10 cellular contexts compared by ENCODE assay signal in genomic region chr12:57550628-57551549, GRCh38. TPM values are rescaled to one million over a fixed set of nuclear protein-coding genes. Genes with fewer than 3 reads are reported as not detected.
DNase-seq lines count a peak whose midpoint lies in the region; ATAC-seq and TF ChIP-seq lines count a peak whose summit lies in the region.
"Had no signal": no experiment of that assay in that cellular context is flagged by ENCODE, and none has a peak within 500 bp of the region (broad histone marks: within the 10 kb centered on the region; RNA-seq: fewer than 3 reads in every experiment).

No MANE protein-coding gene starts in this region.

- H3K36me3 Mint-ChIP-seq in activated naive CD4-positive, alpha-beta T cell treated with anti-CD3 and anti-CD28 coated beads for 36 hours (ENCODE audit: low read depth): no peaks in the 10 kb centered on the region
- peaks cover 4% of the 10 kb centered on the region for H3K36me3 Mint-ChIP-seq in activated naive CD8-positive, alpha-beta T cell treated with anti-CD3 and anti-CD28 coated beads, Interleukin-2, amount 10 ng/mL, durations not matched to agents 7 days and 5 days

- H3K9me3 Mint-ChIP-seq in activated naive CD4-positive, alpha-beta T cell treated with anti-CD3 and anti-CD28 coated beads for 36 hours: no peaks in the 10 kb centered on the region
- H3K9me3 Mint-ChIP-seq in activated naive CD8-positive, alpha-beta T cell treated with anti-CD3 and anti-CD28 coated beads, Interleukin-2, amount 10 ng/mL, durations not matched to agents 7 days and 5 days: no peaks in the 10 kb centered on the region

- POLR2A ChIA-PET in activated naive CD8-positive, alpha-beta T cell treated with anti-CD3 and anti-CD28 coated beads, Interleukin-2, amount 10 ng/mL, durations not matched to agents 7 days and 5 days (lab: Charles Lee): no interaction called here

- H3K36me3 ChIP-seq in iPS-18a (ENCODE audit: control insufficient read depth, low read depth, low read length) (no peaks in the 10 kb centered on the region), thoracic aorta (no peaks in the 10 kb centered on the region), psoas muscle (ENCODE audit: insufficient read depth in 1 of 2, low read depth in 1 of 2) (peaks cover 0 to under 1% of the 10 kb centered on the region in 2 donors)
- H3K36me3 ChIP-seq: BLaER1 had no signal

- no peak for ATAC-seq in activated naive CD8-positive, alpha-beta T cell treated with anti-CD3 and anti-CD28 coated beads, Interleukin-2, amount 10 ng/mL, durations not matched to agents 7 days and 5 days (ENCODE audit: low read depth)
- ATAC-seq in thoracic aorta (ENCODE audit: insufficient number of reproducible peaks, low FRiP score, low read depth) (no peak), psoas muscle (no peak)

- intact Hi-C loops in activated naive CD4-positive, alpha-beta T cell treated with anti-CD3 and anti-CD28 coated beads for 36 hours (cut with micrococcal nuclease): no loop called here
- intact Hi-C loops in psoas muscle (cut with DNase I): no loop called here

- no peaks in the 10 kb centered on the region for H3K9me3 ChIP-seq in iPS-18a (ENCODE audit: control insufficient read depth, low read depth, low read length)
- H3K9me3 ChIP-seq in thoracic aorta: no peaks in the 10 kb centered on the region
- no peaks in the 10 kb centered on the region for H3K9me3 ChIP-seq in psoas muscle
- H3K9me3 ChIP-seq: BLaER1 had no signal

- H3K27me3 Mint-ChIP-seq in activated naive CD4-positive, alpha-beta T cell treated with anti-CD3 and anti-CD28 coated beads for 36 hours (ENCODE audit: low read depth): no peaks in the 10 kb centered on the region
- peaks cover 33% of the 10 kb centered on the region for H3K27me3 Mint-ChIP-seq in activated naive CD8-positive, alpha-beta T cell treated with anti-CD3 and anti-CD28 coated beads, Interleukin-2, amount 10 ng/mL, durations not matched to agents 7 days and 5 days

- peaks cover 35% of the 10 kb centered on the region for H3K4me1 ChIP-seq in iPS-18a (ENCODE audit: control insufficient read depth, low read depth, low read length)
- H3K4me1 ChIP-seq in thoracic aorta (ENCODE audit: control insufficient read depth in 1 of 2, low read depth in 2 of 2): peaks cover 3 to 24% of the 10 kb centered on the region in 2 donors
- peaks cover 8% of the 10 kb centered on the region for H3K4me1 ChIP-seq in psoas muscle

- WGBS in psoas muscle, 3 donors: 49 to 61% (median 58%) methylated on average over 7 to 8 of the region's 8 CpGs

- no peak overlapping the region for H3K27ac Mint-ChIP-seq in activated naive CD4-positive, alpha-beta T cell treated with anti-CD3 and anti-CD28 coated beads for 36 hours
- peak overlapping the region; percentile 7 for H3K27ac Mint-ChIP-seq in activated naive CD8-positive, alpha-beta T cell treated with anti-CD3 and anti-CD28 coated beads, Interleukin-2, amount 10 ng/mL, durations not matched to agents 7 days and 5 days

- H3K4me3 Mint-ChIP-seq in activated naive CD4-positive, alpha-beta T cell treated with anti-CD3 and anti-CD28 coated beads for 36 hours: peak overlapping the region; percentile 72
- H3K4me3 Mint-ChIP-seq in activated naive CD8-positive, alpha-beta T cell treated with anti-CD3 and anti-CD28 coated beads, Interleukin-2, amount 10 ng/mL, durations not matched to agents 7 days and 5 days: peak overlapping the region; percentile 79

- CTCF ChIA-PET in activated naive CD4-positive, alpha-beta T cell treated with anti-CD3 and anti-CD28 coated beads for 36 hours (lab: Charles Lee): no interaction called here

- H3K9ac ChIP-seq in iPS-18a (ENCODE audit: low read length): peak overlapping the region; percentile 31
- H3K9ac ChIP-seq: BLaER1 had no signal

- H3K4me1 Mint-ChIP-seq in activated naive CD4-positive, alpha-beta T cell treated with anti-CD3 and anti-CD28 coated beads for 36 hours (ENCODE audit: low read depth): peaks cover 28% of the 10 kb centered on the region
- peaks cover 25% of the 10 kb centered on the region for H3K4me1 Mint-ChIP-seq in activated naive CD8-positive, alpha-beta T cell treated with anti-CD3 and anti-CD28 coated beads, Interleukin-2, amount 10 ng/mL, durations not matched to agents 7 days and 5 days

- no peak for TF ChIP-seq CTCF in thoracic aorta (IDR thresholded peaks at IDR 0.05)
- TF ChIP-seq CTCF in psoas muscle (IDR thresholded peaks at IDR 0.05): no peak

- peaks cover 21% of the 10 kb centered on the region for H3K27me3 ChIP-seq in iPS-18a (ENCODE audit: control insufficient read depth, insufficient read depth, low read length)
- H3K27me3 ChIP-seq in thoracic aorta (replicated peaks; ENCODE audit: insufficient read depth): no peaks in the 10 kb centered on the region
- peaks cover 0 to 29% (median 10%) of the 10 kb centered on the region in 3 donors for H3K27me3 ChIP-seq in psoas muscle (ENCODE audit: insufficient read depth in 3 of 3, low read length in 2 of 3)

- peak overlapping the region; percentile 66 for H3K4me3 ChIP-seq in iPS-18a (ENCODE audit: low read length)
- H3K4me3 ChIP-seq in thoracic aorta: peak overlapping the region; percentile 81
- H3K4me3 ChIP-seq in psoas muscle: no peak overlapping the region
- H3K4me3 ChIP-seq: BLaER1 had no signal

- no peak for DNase-seq in activated naive CD4-positive, alpha-beta T cell treated with anti-CD3 and anti-CD28 coated beads for 36 hours
- no peak for DNase-seq in activated naive CD4-positive, alpha-beta T cell (lab: John Stamatoyannopoulos, UW)
- no peak for DNase-seq in activated naive CD8-positive, alpha-beta T cell treated with anti-CD3 and anti-CD28 coated beads, Interleukin-2, amount 10 ng/mL, durations not matched to agents 7 days and 5 days
- no peak for DNase-seq in thoracic aorta (ENCODE audit: low spot score)
- DNase-seq in NCI-H2029 (lab: John Stamatoyannopoulos, UW): no peak
- DNase-seq in NCI-H2107 treated with DMSO at 0.1 percent for 48 hours (lab: John Stamatoyannopoulos, UW; ENCODE audit: unreplicated experiment): no peak
- no peak for DNase-seq in psoas muscle
- DNase-seq: kidney glomerular epithelial cell had no signal

- H3K27ac ChIP-seq in iPS-18a (ENCODE audit: low read length) (no peak overlapping the region), thoracic aorta (no peak overlapping the region), psoas muscle (no peak overlapping the region)
- H3K27ac ChIP-seq: BLaER1 had no signal

RNA-seq across cellular contexts. Expression of gene KIF5A, which starts 1.0 kb away (rescaled TPM):
- total RNA-seq in activated naive CD4-positive, alpha-beta T cell treated with anti-CD3 and anti-CD28 coated beads for 36 hours: under 1 TPM; 0.60 to 0.86 TPM
- 1 to 10 TPM; 1.4 to 1.6 TPM for total RNA-seq in activated naive CD8-positive, alpha-beta T cell treated with anti-CD3 and anti-CD28 coated beads, Interleukin-2, amount 10 ng/mL, durations not matched to agents 7 days and 5 days
- total RNA-seq in thoracic aorta (1 to 10 TPM in 1 of 2 donors, under 1 TPM in 1; 0.81 to 2.7 TPM), psoas muscle (under 1 TPM in 3 of 4 donors, not detected in 1; 0.04 to 0.21 (median 0.14) TPM)
- polyA plus RNA-seq in psoas muscle: under 1 TPM; 0.01 to 0.18 (median 0.04) TPM

RNA-seq across cellular contexts. Expression of gene DCTN2, which starts 3.9 kb away (rescaled TPM):
- 10 to 100 TPM; 65.1 to 71.7 TPM for total RNA-seq in activated naive CD4-positive, alpha-beta T cell treated with anti-CD3 and anti-CD28 coated beads for 36 hours
- total RNA-seq in activated naive CD8-positive, alpha-beta T cell treated with anti-CD3 and anti-CD28 coated beads, Interleukin-2, amount 10 ng/mL, durations not matched to agents 7 days and 5 days: 10 to 100 TPM; 81.0 to 84.4 TPM
- total RNA-seq in thoracic aorta: 100 to 1,000 TPM; 101 to 153 TPM
- total RNA-seq in psoas muscle: 100 to 1,000 TPM in 2 of 4 donors, 10 to 100 TPM in 2; 91.0 to 128 (median 103) TPM
- polyA plus RNA-seq in psoas muscle: 100 to 1,000 TPM; 107 to 165 (median 123) TPM

RNA-seq across cellular contexts. Expression of gene MBD6, which starts 28.3 kb away (rescaled TPM):
- total RNA-seq in activated naive CD4-positive, alpha-beta T cell treated with anti-CD3 and anti-CD28 coated beads for 36 hours: 10 to 100 TPM; 43.5 to 45.5 TPM
- 10 to 100 TPM; 94.2 to 96.7 TPM for total RNA-seq in activated naive CD8-positive, alpha-beta T cell treated with anti-CD3 and anti-CD28 coated beads, Interleukin-2, amount 10 ng/mL, durations not matched to agents 7 days and 5 days
- total RNA-seq in thoracic aorta (10 to 100 TPM; 39.2 to 54.3 TPM), psoas muscle (10 to 100 TPM; 29.5 to 52.9 (median 39.5) TPM)
- polyA plus RNA-seq in psoas muscle: 10 to 100 TPM; 11.6 to 18.4 (median 17.5) TPM

RNA-seq across cellular contexts. Expression of gene DDIT3, which starts 30.6 kb away (rescaled TPM):
- total RNA-seq in activated naive CD4-positive, alpha-beta T cell treated with anti-CD3 and anti-CD28 coated beads for 36 hours: 10 to 100 TPM; 44.6 to 45.6 TPM
- 10 to 100 TPM; 34.4 to 37.2 TPM for total RNA-seq in activated naive CD8-positive, alpha-beta T cell treated with anti-CD3 and anti-CD28 coated beads, Interleukin-2, amount 10 ng/mL, durations not matched to agents 7 days and 5 days
- 10 to 100 TPM; 35.5 to 39.6 TPM for total RNA-seq in thoracic aorta
- total RNA-seq in psoas muscle: 10 to 100 TPM; 11.1 to 59.5 (median 19.6) TPM
- 100 to 1,000 TPM in 1 of 3 donors, 10 to 100 TPM in 2; 62.5 to 224 (median 68.9) TPM for polyA plus RNA-seq in psoas muscle

RNA-seq across cellular contexts. Expression of gene PIP4K2C, which starts 40.1 kb away (rescaled TPM):
- total RNA-seq in activated naive CD4-positive, alpha-beta T cell treated with anti-CD3 and anti-CD28 coated beads for 36 hours: 10 to 100 TPM; 11.8 to 12.7 TPM
- total RNA-seq in activated naive CD8-positive, alpha-beta T cell treated with anti-CD3 and anti-CD28 coated beads, Interleukin-2, amount 10 ng/mL, durations not matched to agents 7 days and 5 days: 10 to 100 TPM; 21.6 to 24.1 TPM
- total RNA-seq in thoracic aorta (10 to 100 TPM; 33.4 to 39.9 TPM), psoas muscle (10 to 100 TPM in 2 of 4 donors, 1 to 10 TPM in 2; 8.1 to 13.3 (median 9.9) TPM)
- 10 to 100 TPM in 2 of 3 donors, 1 to 10 TPM in 1; 7.7 to 16.4 (median 16.0) TPM for polyA plus RNA-seq in psoas muscle
